ENCODE assay signal across 8 cellular contexts in genomic region chr3:136787226-136787793, GRCh38. TPM values are rescaled to one million over a fixed set of nuclear protein-coding genes. Genes with fewer than 3 reads are reported as not detected.
A peak's percentile ranks its signal among the peaks of the same experiment; 100 is the strongest.
DNase-seq lines count a peak whose midpoint lies in the region; ATAC-seq and TF ChIP-seq lines count a peak whose summit lies in the region.

No MANE protein-coding gene starts in this region.

- TF ChIP-seq CTCF in GM10266 (IDR thresholded peaks at IDR 0.05; ENCODE audit: control insufficient read depth, insufficient read depth, low read depth, missing control alignments): no peak
- TF ChIP-seq CTCF in liver (IDR thresholded peaks at IDR 0.05; ENCODE audit: low read depth, low read length, missing input control): no peak
- peak in 1 of 6 experiments; percentile 12 for TF ChIP-seq CTCF in thyroid gland (IDR thresholded peaks at IDR 0.05)
- TF ChIP-seq CTCF in endothelial cell (IDR thresholded peaks at IDR 0.05; ENCODE audit: unreplicated experiment): no peak

- no peaks in the 10 kb centered on the region for H3K27me3 Mint-ChIP-seq in endothelial cell (ENCODE audit: unreplicated experiment)

- 44% methylated on average over 3 of the region's 3 CpGs for WGBS in liver
- WGBS in thyroid gland, 2 donors: 30 to 35% methylated on average over 3 of the region's 3 CpGs

- peaks cover 0 to 11% (median 6%) of the 10 kb centered on the region in 4 donors for H3K4me1 ChIP-seq in liver (ENCODE audit: control insufficient read depth in 4 of 4, insufficient read depth in 4 of 4, low read length in 3 of 4)
- H3K4me1 ChIP-seq in thyroid gland: peaks cover 24 to 28% of the 10 kb centered on the region in 2 donors

- TF ChIP-seq POLR2A in thyroid gland (IDR thresholded peaks at IDR 0.05): no peak

- ATAC-seq in GM21526 (IDR thresholded peaks at IDR 0.05; ENCODE audit: low FRiP score, unreplicated experiment): peak; percentile 75

- H3K27me3 ChIP-seq in MG63 (no peaks in the 10 kb centered on the region), liver (ENCODE audit: control insufficient read depth in 4 of 4, insufficient read depth in 4 of 4, low read length in 3 of 4) (no peaks in the 10 kb centered on the region), thyroid gland (no peaks in the 10 kb centered on the region)

- H3K9me3 ChIP-seq in MG63 (no peaks in the 10 kb centered on the region), liver (ENCODE audit: control insufficient read depth in 4 of 4, low read length in 3 of 4) (no peaks in the 10 kb centered on the region), thyroid gland (no peaks in the 10 kb centered on the region)

- no peaks in the 10 kb centered on the region for H3K4me1 Mint-ChIP-seq in endothelial cell (ENCODE audit: unreplicated experiment)

- H3K4me3 Mint-ChIP-seq in endothelial cell (ENCODE audit: unreplicated experiment): no peak overlapping the region

- no peak overlapping the region for H3K9ac ChIP-seq in liver (ENCODE audit: low read depth in 1 of 2, low read length in 2 of 2)

- peak in 1 of 2 donors; percentile 4 for TF ChIP-seq RAD21 in liver (IDR thresholded peaks at IDR 0.05)

- peak overlapping the region; percentile 4 to 34 for H3K27ac ChIP-seq in liver (ENCODE audit: low read depth in 1 of 2, low read length in 2 of 2)
- peak overlapping the region; percentile 75 to 86 (median 84) for H3K27ac ChIP-seq in thyroid gland

- H3K36me3 Mint-ChIP-seq in endothelial cell (ENCODE audit: low read depth, unreplicated experiment): no peaks in the 10 kb centered on the region

- intact Hi-C loops in thyroid gland (cut with DNase I): no loop called here

- peak; percentile 40 for DNase-seq in GM10266 (ENCODE audit: extremely low spot score)
- peak; percentile 34 for DNase-seq in MG63
- peak; percentile 43 for DNase-seq in astrocyte of the hippocampus (ENCODE audit: low read depth, low spot score)
- DNase-seq in thyroid gland: peak; percentile 77 to 83
- DNase-seq in endothelial cell (ENCODE audit: low spot score): no peak
- no peak for DNase-seq in NCI-H1105 treated with DMSO at 0.1 percent for 48 hours (lab: John Stamatoyannopoulos, UW)

- no peak overlapping the region for H3K27ac Mint-ChIP-seq in endothelial cell (ENCODE audit: unreplicated experiment)

- no peaks in the 10 kb centered on the region for H3K36me3 ChIP-seq in MG63
- H3K36me3 ChIP-seq in liver (ENCODE audit: control insufficient read depth in 4 of 4, insufficient read depth in 3 of 4, low read depth in 1 of 4, low read length in 3 of 4): no peaks in the 10 kb centered on the region
- no peaks in the 10 kb centered on the region for H3K36me3 ChIP-seq in thyroid gland

- H3K4me3 ChIP-seq in MG63 (peak overlapping the region; percentile 3; the same call in 1 of the 2 replicates), liver (ENCODE audit: low read depth in 1 of 3, low read length in 3 of 3) (no peak overlapping the region), thyroid gland (replicated peaks in 1 of 3) (peak overlapping the region in 1 of 3 donors; percentile 3)

- no peaks in the 10 kb centered on the region for H3K9me3 Mint-ChIP-seq in endothelial cell (ENCODE audit: unreplicated experiment)

TF ChIP-seq in liver, 16 proteins besides CTCF, POLR2A, EP300 and RAD21:
- TF ChIP-seq TAF1 (conservative IDR thresholded peaks at IDR 0.05) (no peak), HNF4G (IDR thresholded peaks at IDR 0.05) (no peak), RXRA (IDR thresholded peaks at IDR 0.05) (peak in 1 of 2 donors; percentile 16), EGR1 (IDR thresholded peaks at IDR 0.05; ENCODE audit: low read depth in 2 of 2) (no peak), NR2F2 (IDR thresholded peaks at IDR 0.05) (no peak)
- TF ChIP-seq, protein P1, sequence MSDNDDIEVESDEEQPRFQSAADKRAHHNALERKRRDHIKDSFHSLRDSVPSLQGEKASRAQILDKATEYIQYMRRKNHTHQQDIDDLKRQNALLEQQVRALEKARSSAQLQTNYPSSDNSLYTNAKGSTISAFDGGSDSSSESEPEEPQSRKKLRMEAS (IDR thresholded peaks at IDR 0.05): peak; percentile 50

RNA-seq across cellular contexts. Expression of gene SLC35G2, which starts 31.6 kb away (rescaled TPM):
- 6.7 and 8.9 TPM in 2 replicates for total RNA-seq in MG63 (2014; rRNA removed; shearing (Covaris generic); ENCODE audit: low replicate concordance)
- total RNA-seq in liver: under 1 TPM; 0.51 to 0.59 TPM
- 1 to 10 TPM in 1 of 2 donors, under 1 TPM in 1; 0.86 to 1.2 TPM for polyA plus RNA-seq in liver
- 10 to 100 TPM in 3 of 4 donors, 1 to 10 TPM in 1; 9.6 to 12.6 (median 11.5) TPM for total RNA-seq in thyroid gland
- total RNA-seq in endothelial cell (ENCODE audit: unreplicated experiment): 8.2 TPM

RNA-seq across cellular contexts. Expression of gene STAG1, which starts 35.1 kb away (rescaled TPM):
- 29.0 and 41.6 TPM in 2 replicates for total RNA-seq in MG63 (2014; rRNA removed; shearing (Covaris generic); ENCODE audit: low replicate concordance)
- total RNA-seq in liver: 10 to 100 TPM; 26.7 to 28.0 TPM
- 1 to 10 TPM; 4.6 to 6.6 TPM for polyA plus RNA-seq in liver
- 10 to 100 TPM; 50.5 to 68.8 (median 54.4) TPM for total RNA-seq in thyroid gland
- 30.0 TPM for total RNA-seq in endothelial cell (ENCODE audit: unreplicated experiment)

Comparison
In these comparisons a context has a peak if more than half of its experiments do, and no peak if none do; other contexts are left out.
1. DNase-seq: peak in GM10266 (single experiment), MG63 (single experiment), astrocyte of the hippocampus (single experiment) and thyroid gland (2 of 2); none in endothelial cell (single experiment) and NCI-H1105 treated with DMSO at 0.1 percent for 48 hours (single experiment).